Comparison of ENCODE assay signal across 8 cellular contexts in genomic region chr1:154559496-154559950, GRCh38. TPM values are rescaled to one million over a fixed set of nuclear protein-coding genes. Genes with fewer than 3 reads are reported as not detected.
DNase-seq lines count a peak whose midpoint lies in the region; ATAC-seq and TF ChIP-seq lines count a peak whose summit lies in the region.

No MANE protein-coding gene starts in this region.

- POLR2A ChIA-PET in CD4-positive, alpha-beta memory T cell (lab: Charles Lee; ENCODE audit: partially characterized antibody) = interaction anchor here (0.7 to 2.0 kb wide), 15 partner anchors 49 to 569 kb away, joined by 3 to 12 read pairs (median 4); partner anchors contain the start of genes ADAM15, ADAR, FLAD1 and PMVK
- POLR2A ChIA-PET in PC-3 (lab: Charles Lee; ENCODE audit: unreplicated experiment) = interaction anchor here (0.5 to 0.7 kb wide), 4 partner anchors 233 to 827 kb away, joined by 3 to 11 read pairs (median 6); no protein-coding TSS in a partner anchor

- H2AFZ ChIP-seq in PC-3 (ENCODE audit: low read length) = peak overlapping the region; percentile 94

- no peaks in the 10 kb centered on the region for H3K27me3 ChIP-seq in CD4-positive, alpha-beta memory T cell (ENCODE audit: insufficient read depth, low read length)
- H3K27me3 ChIP-seq in PC-3 (ENCODE audit: low read length) (no peaks in the 10 kb centered on the region), esophagus muscularis mucosa (no peaks in the 10 kb centered on the region), muscle layer of colon (ENCODE audit: control insufficient read depth in 1 of 2, insufficient read depth in 2 of 2, low read length in 2 of 2) (no peaks in the 10 kb centered on the region)

- CTCF ChIA-PET in CD4-positive, alpha-beta memory T cell (lab: Charles Lee; ENCODE audit: partially characterized antibody) = interaction anchor here (0.6 to 2.5 kb wide), 45 partner anchors 8 to 616 kb away, joined by 3 to 56 read pairs (median 4); partner anchors contain the start of genes ADAR, CHRNB2, PBXIP1 and PMVK
- CTCF ChIA-PET in PC-3 (lab: Charles Lee) = interaction anchor here (0.6 to 1.5 kb wide), 15 partner anchors 8 to 526 kb away, joined by 3 to 7 read pairs (median 4); partner anchors contain the start of gene CHRNB2

- H3K9me3 Mint-ChIP-seq in CD4-positive, alpha-beta memory T cell = peaks cover 0 to 2% (median 0%) of the 10 kb centered on the region in 8 donors
- no peaks in the 10 kb centered on the region for H3K9me3 Mint-ChIP-seq in activated T-cell treated with anti-CD3 and anti-CD28 coated beads, Interleukin-2, amount 50 U/mL, for 24 hours

- no TSS peak for BruUV-seq in PC-3 (replicated peaks; lab: Mats Ljungman, UMichigan)

- no peak for TF ChIP-seq EP300 in esophagus muscularis mucosa (IDR thresholded peaks at IDR 0.05)

- no peaks in the 10 kb centered on the region for H3K9me3 ChIP-seq in CD4-positive, alpha-beta memory T cell (ENCODE audit: control insufficient read depth in 1 of 2, low read length in 2 of 2)
- H3K9me3 ChIP-seq in PC-3 (ENCODE audit: low read length) (no peaks in the 10 kb centered on the region), esophagus muscularis mucosa (no peaks in the 10 kb centered on the region), muscle layer of colon (ENCODE audit: low read length) (no peaks in the 10 kb centered on the region)

- DNase-seq in CD4-positive, alpha-beta memory T cell = peak; percentile 81 to 84 (median 82)
- peak; percentile 88 for DNase-seq in Jurkat, Clone E6-1 (ENCODE audit: low read depth, low spot score)
- DNase-seq in PC-3 = peak; percentile 95
- peak; percentile 85 for DNase-seq in activated T-cell treated with anti-CD3 and anti-CD28 coated beads, Interleukin-2, amount 50 U/mL, for 24 hours
- DNase-seq in esophagus muscularis mucosa (ENCODE audit: extremely low spot score) = peak; percentile 95
- peak; percentile 53 to 62 for DNase-seq in stimulated activated CD8-positive, alpha-beta memory T cell treated with anti-CD3 and anti-CD28 coated beads, Interleukin-7, amount 100 ng/mL, for 1 hour (ENCODE audit: low read depth in 2 of 2)

- peaks cover 22 to 45% (median 36%) of the 10 kb centered on the region in 4 donors for H3K4me1 Mint-ChIP-seq in CD4-positive, alpha-beta memory T cell
- peaks cover 32% of the 10 kb centered on the region for H3K4me1 Mint-ChIP-seq in activated T-cell treated with anti-CD3 and anti-CD28 coated beads, Interleukin-2, amount 50 U/mL, for 24 hours (ENCODE audit: low read depth)

- H3K27me3 Mint-ChIP-seq in CD4-positive, alpha-beta memory T cell = no peaks in the 10 kb centered on the region
- H3K27me3 Mint-ChIP-seq in activated T-cell treated with anti-CD3 and anti-CD28 coated beads, Interleukin-2, amount 50 U/mL, for 24 hours = no peaks in the 10 kb centered on the region

- peak overlapping the region; percentile 82 for H3K4me2 ChIP-seq in PC-3 (ENCODE audit: low read length)

- H3K4me3 ChIP-seq in CD4-positive, alpha-beta memory T cell (ENCODE audit: low read length in 2 of 2) = peak overlapping the region; percentile 75 to 83
- peak overlapping the region; percentile 72 for H3K4me3 ChIP-seq in Jurkat, Clone E6-1 (ENCODE audit: low read length)
- H3K4me3 ChIP-seq in PC-3 (ENCODE audit: low read length) (peak overlapping the region; percentile 64), esophagus muscularis mucosa (peak overlapping the region; percentile 84 to 99 (median 92)), muscle layer of colon (ENCODE audit: low read depth in 1 of 2, low read length in 2 of 2) (peak overlapping the region; percentile 34 to 89)

- peaks cover 38% of the 10 kb centered on the region for H3K4me1 ChIP-seq in CD4-positive, alpha-beta memory T cell (ENCODE audit: insufficient read depth, low read length)
- peaks cover 24% of the 10 kb centered on the region for H3K4me1 ChIP-seq in PC-3 (ENCODE audit: insufficient read depth, low read length)
- peaks cover 19 to 44% (median 37%) of the 10 kb centered on the region in 4 donors for H3K4me1 ChIP-seq in esophagus muscularis mucosa
- peaks cover 29% of the 10 kb centered on the region for H3K4me1 ChIP-seq in muscle layer of colon (ENCODE audit: insufficient read depth, low read length)

- intact Hi-C loops in CD4-positive, alpha-beta memory T cell (cut with micrococcal nuclease) = loop anchor here (1.0 to 10.0 kb wide), 16 partner anchors 69 to 526 kb away; partner anchors contain the start of genes ADAM15, AQP10, ATP8B2 and HAX1
- intact Hi-C loops in PC-3 (cut with micrococcal nuclease) (loop anchor here (1.0 to 5.0 kb wide), 7 partner anchors 49 to 377 kb away; partner anchors contain the start of genes ADAR, IL6R and PMVK), esophagus muscularis mucosa (cut with DNase I) (loop anchor here (5.0 to 10.0 kb wide), 3 partner anchors 53 to 205 kb away; partner anchors contain the start of gene IL6R)

- H3K79me2 ChIP-seq in PC-3 (ENCODE audit: low read length) = peaks cover 37% of the 10 kb centered on the region

- ATAC-seq in GM21381 (IDR thresholded peaks at IDR 0.05; ENCODE audit: unreplicated experiment) (peak; percentile 44), PC-3 (peak; percentile 64)

- peak; percentile 99 for TF ChIP-seq CTCF in PC-3 (conservative IDR thresholded peaks at IDR 0.05; ENCODE audit: low read depth, low read length)
- TF ChIP-seq CTCF in esophagus muscularis mucosa (IDR thresholded peaks at IDR 0.05) = peak; percentile 90 to 96 (median 95)

- no peak for TF ChIP-seq POLR2A in esophagus muscularis mucosa (IDR thresholded peaks at IDR 0.05; ENCODE audit: low read depth)

- peak overlapping the region; percentile 88 to 96 (median 92) for H3K4me3 Mint-ChIP-seq in CD4-positive, alpha-beta memory T cell
- peak overlapping the region; percentile 96 for H3K4me3 Mint-ChIP-seq in activated T-cell treated with anti-CD3 and anti-CD28 coated beads, Interleukin-2, amount 50 U/mL, for 24 hours

- no peaks in the 10 kb centered on the region for H3K9me2 ChIP-seq in PC-3 (replicated peaks; ENCODE audit: low read length)

- no peaks in the 10 kb centered on the region for H3F3A ChIP-seq in PC-3 (ENCODE audit: low read length, unreplicated experiment)

- peak overlapping the region; percentile 82 for H3K27ac ChIP-seq in CD4-positive, alpha-beta memory T cell (ENCODE audit: low read depth, low read length)
- H3K27ac ChIP-seq in PC-3 (ENCODE audit: low read length) (peak overlapping the region; percentile 74), esophagus muscularis mucosa (replicated peaks in 1 of 4) (peak overlapping the region; percentile 92 to 96 (median 96)), muscle layer of colon (ENCODE audit: low read depth, low read length) (peak overlapping the region; percentile 83)

- peaks cover 18 to 34% of the 10 kb centered on the region in 2 donors for H3K36me3 Mint-ChIP-seq in CD4-positive, alpha-beta memory T cell
- H3K36me3 Mint-ChIP-seq in activated T-cell treated with anti-CD3 and anti-CD28 coated beads, Interleukin-2, amount 50 U/mL, for 24 hours (ENCODE audit: low read depth) = peaks cover 41% of the 10 kb centered on the region

- 5% methylated on average over 6 of the region's 11 CpGs for WGBS in esophagus muscularis mucosa

- H3K36me3 ChIP-seq in CD4-positive, alpha-beta memory T cell (ENCODE audit: insufficient read depth, low read length) = peaks cover 17% of the 10 kb centered on the region
- H3K36me3 ChIP-seq in PC-3 (ENCODE audit: low read depth, low read length) = peaks cover 15% of the 10 kb centered on the region
- peaks cover 13 to 15% (median 14%) of the 10 kb centered on the region in 4 donors for H3K36me3 ChIP-seq in esophagus muscularis mucosa
- peaks cover 16% of the 10 kb centered on the region for H3K36me3 ChIP-seq in muscle layer of colon (ENCODE audit: insufficient read depth, low read length)

- H3K9ac ChIP-seq in PC-3 (ENCODE audit: low read length) (peak overlapping the region; percentile 75), muscle layer of colon (ENCODE audit: low read length) (peak overlapping the region; percentile 47)

- H4K20me1 ChIP-seq in PC-3 (ENCODE audit: low read length) = peaks cover 10% of the 10 kb centered on the region; the same call in 1 of the 2 replicates

- H3K27ac Mint-ChIP-seq in CD4-positive, alpha-beta memory T cell = peak overlapping the region; percentile 85 to 95 (median 93)
- H3K27ac Mint-ChIP-seq in activated T-cell treated with anti-CD3 and anti-CD28 coated beads, Interleukin-2, amount 50 U/mL, for 24 hours = peak overlapping the region; percentile 98

RNA-seq across cellular contexts. Expression of gene UBE2Q1, which starts 1.1 kb away (rescaled TPM):
- total RNA-seq in CD4-positive, alpha-beta memory T cell = 100 to 1,000 TPM; 112 to 132 TPM
- polyA plus RNA-seq in CD4-positive, alpha-beta memory T cell = 10 to 100 TPM in 1 of 2 donors, 1 to 10 TPM in 1; 6.4 to 18.6 TPM
- polyA plus RNA-seq in Jurkat, Clone E6-1 (2012; ENCODE audit: insufficient read depth, insufficient read length) = 160 TPM
- total RNA-seq in PC-3 (2014; rRNA removed) = 40.0 and 66.6 TPM in 2 replicates
- total RNA-seq in esophagus muscularis mucosa = 10 to 100 TPM; 23.7 to 41.3 (median 31.3) TPM

RNA-seq across cellular contexts. Expression of gene CHRNB2, which starts 8.1 kb away (rescaled TPM):
- total RNA-seq in CD4-positive, alpha-beta memory T cell = not detected
- polyA plus RNA-seq in CD4-positive, alpha-beta memory T cell = not detected
- not detected for polyA plus RNA-seq in Jurkat, Clone E6-1 (2012; ENCODE audit: insufficient read depth, insufficient read length)
- total RNA-seq in PC-3 (2014; rRNA removed) = not detected in 2 replicates
- under 1 TPM; under 0.01 to 0.65 (median 0.19) TPM for total RNA-seq in esophagus muscularis mucosa

RNA-seq across cellular contexts. Expression of gene ADAR, which starts 48.5 kb away (rescaled TPM):
- total RNA-seq in CD4-positive, alpha-beta memory T cell = 100 to 1,000 TPM; 240 to 247 TPM
- polyA plus RNA-seq in CD4-positive, alpha-beta memory T cell = 100 to 1,000 TPM in 1 of 2 donors, 10 to 100 TPM in 1; 64.4 to 162 TPM
- 85.5 TPM for polyA plus RNA-seq in Jurkat, Clone E6-1 (2012; ENCODE audit: insufficient read depth, insufficient read length)
- 129 and 136 TPM in 2 replicates for total RNA-seq in PC-3 (2014; rRNA removed)
- total RNA-seq in esophagus muscularis mucosa = 10 to 100 TPM; 80.2 to 96.3 (median 87.1) TPM

RNA-seq across cellular contexts. Expression of gene SHE, which starts 57.3 kb away (rescaled TPM):
- not detected for total RNA-seq in CD4-positive, alpha-beta memory T cell
- not detected for polyA plus RNA-seq in CD4-positive, alpha-beta memory T cell
- not detected for polyA plus RNA-seq in Jurkat, Clone E6-1 (2012; ENCODE audit: insufficient read depth, insufficient read length)
- total RNA-seq in PC-3 (2014; rRNA removed) (not detected in 2 replicates), esophagus muscularis mucosa (10 to 100 TPM; 12.5 to 17.0 (median 12.6) TPM)

RNA-seq across cellular contexts. Expression of gene TDRD10, which starts 57.5 kb away (rescaled TPM):
- total RNA-seq in CD4-positive, alpha-beta memory T cell = not detected
- not detected for polyA plus RNA-seq in CD4-positive, alpha-beta memory T cell
- not detected for polyA plus RNA-seq in Jurkat, Clone E6-1 (2012; ENCODE audit: insufficient read depth, insufficient read length)
- total RNA-seq in PC-3 (2014; rRNA removed) (not detected in 2 replicates), esophagus muscularis mucosa (1 to 10 TPM; 2.3 to 5.0 (median 4.3) TPM)

Comparison
In these comparisons a context has a peak if more than half of its experiments do, and no peak if none do; other contexts are left out.
1. Peak in every context shown above with its lines: DNase-seq, ATAC-seq, H3K4me3 ChIP-seq and H3K27ac ChIP-seq.